8 cellular contexts compared by ENCODE assay signal in the genomic region with DNA sequence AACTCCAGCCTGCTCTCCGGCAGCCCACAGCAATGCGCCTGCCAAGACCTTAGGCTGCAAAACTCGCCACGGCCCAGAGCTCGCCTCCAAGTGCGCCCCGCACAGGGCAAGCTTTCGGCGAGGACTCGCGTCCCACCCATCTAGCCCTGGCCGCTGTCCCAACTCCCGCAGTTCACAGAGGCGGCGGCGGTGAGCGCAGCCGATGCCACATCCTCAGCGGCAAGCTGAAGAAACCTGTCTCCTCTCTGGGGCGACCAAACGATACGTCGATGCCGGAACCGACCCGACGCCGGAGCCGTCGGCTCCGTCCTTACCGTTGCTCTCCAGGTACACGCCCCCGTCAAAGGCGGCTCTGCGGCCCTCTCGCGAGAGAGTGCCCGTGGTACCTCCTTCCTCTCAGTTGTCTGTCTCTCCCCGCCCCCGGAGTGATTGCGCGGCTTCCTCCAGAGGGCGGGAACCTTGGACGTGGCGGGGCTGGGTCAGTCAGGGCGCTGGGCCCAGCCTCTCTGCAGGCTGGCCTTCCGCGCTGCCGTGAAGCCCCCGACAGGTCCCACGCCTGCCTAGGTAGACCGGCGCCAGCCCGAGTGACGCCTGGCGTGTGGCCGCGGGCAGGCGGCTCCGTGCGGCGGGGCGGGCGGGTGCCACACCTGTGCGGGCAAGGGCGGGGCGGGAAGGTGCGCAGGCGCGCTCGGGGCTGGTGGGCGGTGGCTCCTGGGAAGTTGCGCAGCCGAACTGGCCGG. TPM values are rescaled to one million over a fixed set of nuclear protein-coding genes. Genes with fewer than 3 reads are reported as not detected.
A peak's percentile ranks its signal among the peaks of the same experiment; 100 is the strongest.
DNase-seq lines count a peak whose midpoint lies in the region; ATAC-seq and TF ChIP-seq lines count a peak whose summit lies in the region.

No MANE protein-coding gene starts in this region.

- DNase-seq in CD4-positive, alpha-beta memory T cell, result peak; percentile 97 to 99 (median 98)
- peak; percentile 80 for DNase-seq in NCI-H748 treated with DMSO at 0.1 percent for 48 hours (lab: John Stamatoyannopoulos, UW)
- DNase-seq in activated CD4-positive, alpha-beta T cell treated with anti-CD3 and anti-CD28 coated beads, Interleukin-2, amount 50 U/mL, for 48 hours, result peak; percentile 96 to 97
- DNase-seq in dermis microvascular lymphatic vessel endothelial cell (ENCODE audit: low read depth in 2 of 2), result peak; percentile 94 to 98
- peak; percentile 96 for DNase-seq in stimulated activated CD4-positive, alpha-beta T cell treated with anti-CD3 and anti-CD28 coated beads, Interleukin-4, amount 100 ng/mL, for 1 hour

- H3K9me3 Mint-ChIP-seq in CD4-positive, alpha-beta memory T cell, result no peaks in the 10 kb centered on the region

- peaks cover 0 to 17% of the 10 kb centered on the region in 2 donors for H3K36me3 Mint-ChIP-seq in CD4-positive, alpha-beta memory T cell

- H3K9me3 ChIP-seq in CD4-positive, alpha-beta memory T cell (ENCODE audit: control insufficient read depth in 1 of 2, low read length in 2 of 2), result no peaks in the 10 kb centered on the region
- H3K9me3 ChIP-seq in liver (ENCODE audit: control insufficient read depth in 4 of 4, low read length in 3 of 4), result no peaks in the 10 kb centered on the region

- WGBS in liver, result under 1% methylated on average over 76 of the region's 76 CpGs

- no peak for TF ChIP-seq RAD21 in liver (IDR thresholded peaks at IDR 0.05)

- H3K27me3 ChIP-seq in CD4-positive, alpha-beta memory T cell (ENCODE audit: insufficient read depth, low read length), result no peaks in the 10 kb centered on the region
- no peaks in the 10 kb centered on the region for H3K27me3 ChIP-seq in liver (ENCODE audit: control insufficient read depth in 4 of 4, insufficient read depth in 4 of 4, low read length in 3 of 4)

- H3K27me3 Mint-ChIP-seq in CD4-positive, alpha-beta memory T cell, result no peaks in the 10 kb centered on the region

- H3K9ac ChIP-seq in liver (ENCODE audit: low read depth in 1 of 2, low read length in 2 of 2), result peak overlapping the region; percentile 81 to 82

- peaks cover 59% of the 10 kb centered on the region for H3K4me1 ChIP-seq in CD4-positive, alpha-beta memory T cell (ENCODE audit: insufficient read depth, low read length)
- H3K4me1 ChIP-seq in liver (ENCODE audit: control insufficient read depth in 4 of 4, insufficient read depth in 4 of 4, low read length in 3 of 4), result peaks cover 2 to 37% (median 20%) of the 10 kb centered on the region in 4 donors

- POLR2A ChIA-PET in CD4-positive, alpha-beta memory T cell (lab: Charles Lee; ENCODE audit: partially characterized antibody), result interaction anchor here (0.6 to 5.7 kb wide), 23 partner anchors 9 to 1071 kb away, joined by 3 to 73 read pairs (median 4); partner anchors contain the start of genes ELF2, ELMOD2, NAA15 and NDUFC1

- intact Hi-C loops in CD4-positive, alpha-beta memory T cell (cut with micrococcal nuclease), result loop anchor here (1.0 to 5.0 kb wide), 12 partner anchors 37 to 1767 kb away; partner anchors contain the start of genes ELF2, ELMOD2, MAML3 and NAA15

- TF ChIP-seq CTCF in liver (IDR thresholded peaks at IDR 0.05; ENCODE audit: low read depth, low read length, missing input control), result no peak

- peaks cover 48 to 73% (median 61%) of the 10 kb centered on the region in 4 donors for H3K4me1 Mint-ChIP-seq in CD4-positive, alpha-beta memory T cell

- H3K27ac Mint-ChIP-seq in CD4-positive, alpha-beta memory T cell, result peak overlapping the region; percentile 98 to 100 (median 99)

- CTCF ChIA-PET in CD4-positive, alpha-beta memory T cell (lab: Charles Lee; ENCODE audit: partially characterized antibody), result interaction anchor here (0.7 to 2.2 kb wide), 14 partner anchors 9 to 423 kb away, joined by 3 to 9 read pairs (median 3); partner anchors contain the start of genes NAA15 and SETD7

- H3K4me3 ChIP-seq in CD4-positive, alpha-beta memory T cell (ENCODE audit: low read length in 2 of 2), result peak overlapping the region; percentile 68 to 71
- peak overlapping the region; percentile 90 to 99 (median 92) for H3K4me3 ChIP-seq in liver (ENCODE audit: low read depth in 1 of 3, low read length in 3 of 3)

- peak; percentile 87 for ATAC-seq in GM19438 (IDR thresholded peaks at IDR 0.05; ENCODE audit: low read depth, unreplicated experiment)
- peak; percentile 91 for ATAC-seq in HG03571 (IDR thresholded peaks at IDR 0.05; ENCODE audit: unreplicated experiment)

- H3K27ac ChIP-seq in CD4-positive, alpha-beta memory T cell (ENCODE audit: low read depth, low read length), result peak overlapping the region; percentile 89
- H3K27ac ChIP-seq in liver (ENCODE audit: low read depth in 1 of 2, low read length in 2 of 2), result peak overlapping the region; percentile 97

- no peaks in the 10 kb centered on the region for H3K36me3 ChIP-seq in CD4-positive, alpha-beta memory T cell (ENCODE audit: insufficient read depth, low read length)
- H3K36me3 ChIP-seq in liver (ENCODE audit: control insufficient read depth in 4 of 4, insufficient read depth in 3 of 4, low read depth in 1 of 4, low read length in 3 of 4), result peaks cover 0 to 1% (median 0%) of the 10 kb centered on the region in 4 donors

- H3K4me3 Mint-ChIP-seq in CD4-positive, alpha-beta memory T cell, result peak overlapping the region; percentile 95 to 99 (median 97)

TF ChIP-seq in liver, 16 proteins besides CTCF, POLR2A, EP300 and RAD21:
- TF ChIP-seq ATF3 (IDR thresholded peaks at IDR 0.05) (no peak), FOXA1 (IDR thresholded peaks at IDR 0.05) (no peak), TAF1 (conservative IDR thresholded peaks at IDR 0.05) (peak; percentile 55), JUND (IDR thresholded peaks at IDR 0.05) (no peak), HNF4A (conservative IDR thresholded peaks at IDR 0.05) (peak; percentile 43 to 67), FOXA2 (IDR thresholded peaks at IDR 0.05) (no peak), RXRA (IDR thresholded peaks at IDR 0.05) (peak in 1 of 2 donors; percentile 23), ZBTB33 (IDR thresholded peaks at IDR 0.05) (peak; percentile 99), HNF4G (IDR thresholded peaks at IDR 0.05) (no peak), GABPA (IDR thresholded peaks at IDR 0.05 in 1 of 2, conservative IDR thresholded peaks at IDR 0.05 in 1 of 2) (peak in 1 of 2 donors; percentile 64), REST (IDR thresholded peaks at IDR 0.05) (peak; percentile 71), YY1 (IDR thresholded peaks at IDR 0.05) (peak; percentile 53), EGR1 (IDR thresholded peaks at IDR 0.05; ENCODE audit: low read depth in 2 of 2) (peak; percentile 92 to 96), SP1 (IDR thresholded peaks at IDR 0.05) (peak; percentile 69), NR2F2 (IDR thresholded peaks at IDR 0.05) (no peak)
- TF ChIP-seq, protein P1, sequence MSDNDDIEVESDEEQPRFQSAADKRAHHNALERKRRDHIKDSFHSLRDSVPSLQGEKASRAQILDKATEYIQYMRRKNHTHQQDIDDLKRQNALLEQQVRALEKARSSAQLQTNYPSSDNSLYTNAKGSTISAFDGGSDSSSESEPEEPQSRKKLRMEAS (IDR thresholded peaks at IDR 0.05), result peak; percentile 38

RNA-seq across cellular contexts. Expression of gene RAB33B, which starts 0.4 kb away (rescaled TPM):
- total RNA-seq in CD4-positive, alpha-beta memory T cell, result 10 to 100 TPM; 16.4 to 16.6 TPM
- 10 to 100 TPM in 1 of 2 donors, 1 to 10 TPM in 1; 9.4 to 10.3 TPM for polyA plus RNA-seq in CD4-positive, alpha-beta memory T cell
- 12.1 and 15.3 TPM in 2 replicates for total RNA-seq in dermis microvascular lymphatic vessel endothelial cell
- total RNA-seq in liver, result 10 to 100 TPM in 1 of 2 donors, 1 to 10 TPM in 1; 7.2 to 38.9 TPM
- 1 to 10 TPM; 7.6 to 9.6 TPM for polyA plus RNA-seq in liver

Comparison
In these comparisons a context has a peak if more than half of its experiments do, and no peak if none do; other contexts are left out.
1. Peak in every context shown above with its lines: DNase-seq, ATAC-seq, H3K4me3 ChIP-seq and H3K27ac ChIP-seq.